Comparison of ENCODE assay signal across 7 cellular contexts in the genomic region with DNA sequence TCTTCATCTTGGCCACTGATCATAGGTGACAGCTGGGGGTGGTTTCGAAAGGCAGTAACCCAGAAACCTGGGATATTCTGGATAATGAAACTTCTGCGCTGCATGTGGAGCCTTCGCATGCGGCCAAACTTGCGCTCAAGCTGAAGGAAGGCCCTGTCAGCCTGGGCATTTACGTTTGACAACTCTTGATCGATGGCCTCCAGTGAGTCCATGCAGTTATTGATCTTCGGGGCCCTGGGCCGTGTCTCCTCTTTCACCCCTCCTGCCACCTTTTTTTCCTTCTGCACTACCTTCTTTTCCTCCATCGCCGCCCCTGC. TPM values are rescaled to one million over a fixed set of nuclear protein-coding genes. Genes with fewer than 3 reads are reported as not detected.
DNase-seq lines count a peak whose midpoint lies in the region; ATAC-seq and TF ChIP-seq lines count a peak whose summit lies in the region.

No MANE protein-coding gene starts in this region.

- H3K4me1 ChIP-seq in left lung (peaks cover 33 to 53% of the 10 kb centered on the region in 2 donors), thymus (ENCODE audit: control insufficient read depth, insufficient read depth, low read length) (peaks cover 26% of the 10 kb centered on the region)

- H3K36me3 ChIP-seq in left lung, result no peaks in the 10 kb centered on the region
- H3K36me3 ChIP-seq in thymus (ENCODE audit: control insufficient read depth, insufficient read depth), result no peaks in the 10 kb centered on the region

- ATAC-seq in left lung, result no peak
- ATAC-seq in GM21360 (IDR thresholded peaks at IDR 0.05; ENCODE audit: unreplicated experiment), result no peak

- H3K4me3 ChIP-seq in HL-60 (replicated peaks; ENCODE audit: insufficient read depth, low read length) (peak overlapping the region; percentile 94), astrocyte of the spinal cord (ENCODE audit: low read depth, low read length) (peak overlapping the region; percentile 96), left lung (peak overlapping the region; percentile 84 to 89), thymus (ENCODE audit: low read length) (peak overlapping the region; percentile 80)

- in situ Hi-C loops in astrocyte of the spinal cord (cut with HindIII; ENCODE audit: low sequenced_read_pairs), result no loop called here

- H3K9me3 ChIP-seq in left lung (no peaks in the 10 kb centered on the region), thymus (ENCODE audit: control insufficient read depth) (no peaks in the 10 kb centered on the region)

- no peaks in the 10 kb centered on the region for H3K27me3 ChIP-seq in HL-60 (ENCODE audit: insufficient read depth, poor library complexity, severe bottlenecking)
- no peaks in the 10 kb centered on the region for H3K27me3 ChIP-seq in left lung
- no peaks in the 10 kb centered on the region for H3K27me3 ChIP-seq in thymus (ENCODE audit: control insufficient read depth, insufficient read depth)

- intact Hi-C loops in left lung (cut with DNase I), result no loop called here

- H3K27ac ChIP-seq in HL-60 (replicated peaks) (peak overlapping the region; percentile 77), left lung (peak overlapping the region; percentile 88), thymus (ENCODE audit: low read depth) (no peak overlapping the region)

- TF ChIP-seq CTCF in HL-60 (IDR thresholded peaks at IDR 0.05; ENCODE audit: insufficient read depth, low read length) (no peak), astrocyte of the spinal cord (IDR thresholded peaks at IDR 0.05; ENCODE audit: low read depth, low read length) (no peak), left lung (IDR thresholded peaks at IDR 0.05) (no peak)

- WGBS in thymus, result 51% methylated on average over 11 of the region's 11 CpGs

- DNase-seq in HL-60 (ENCODE audit: low read depth in 1 of 2, low spot score in 1 of 2), result no peak
- no peak for DNase-seq in astrocyte of the spinal cord (ENCODE audit: low read depth, low spot score)
- no peak for DNase-seq in left lung
- no peak for DNase-seq in activated gamma-delta T cell treated with Interleukin-2 at 50 U/mL for 16 hours
- DNase-seq in NCI-H2196 (lab: John Stamatoyannopoulos, UW; ENCODE audit: unreplicated experiment), result no peak

RNA-seq across cellular contexts. Expression of a gene that starts 0.7 kb away (rescaled TPM):
- total RNA-seq in left lung, result 10 to 100 TPM; 10.2 to 17.6 TPM
- polyA plus RNA-seq in thymus, result 16.1 TPM

RNA-seq across cellular contexts. Expression of a gene that starts 26.6 kb away (rescaled TPM):
- total RNA-seq in left lung, result 10 to 100 TPM; 61.9 to 89.3 TPM
- 48.7 TPM for polyA plus RNA-seq in thymus
